ENCODE assay signal across 8 cellular contexts in genomic region chrX:65688403-65688881, GRCh38.
DNase-seq lines count a peak whose midpoint lies in the region; ATAC-seq lines count a peak whose summit lies in the region.

No MANE protein-coding gene starts in this region.

- peak; percentile 93 for ATAC-seq in GM18517 (IDR thresholded peaks at IDR 0.05; ENCODE audit: unreplicated experiment)
- peak; percentile 92 for ATAC-seq in GM21825 (IDR thresholded peaks at IDR 0.05; ENCODE audit: unreplicated experiment)

- peak; percentile 80 for DNase-seq in MV-4-11 (lab: John Stamatoyannopoulos, UW)
- DNase-seq in fibroblast of peridontal ligament (ENCODE audit: extremely low read depth), result peak; percentile 56
- no peak for DNase-seq in HPDE6-E6E7 (ENCODE audit: extremely low spot score)
- DNase-seq in stimulated activated CD4-positive, alpha-beta T cell treated with anti-CD3 and anti-CD28 coated beads, Interleukin-4, amount 100 ng/mL, for 4 hours, result no peak
- DNase-seq in stimulated activated CD4-positive, alpha-beta T cell treated with anti-CD3 and anti-CD28 coated beads, Interleukin-1b, Interleukin-23, amount 100 ng/mL, for 48 hours, result no peak
- DNase-seq in DMS153 (lab: John Stamatoyannopoulos, UW), result no peak

Comparison
In these comparisons a context has a peak if more than half of its experiments do, and no peak if none do; other contexts are left out.
1. DNase-seq: peak in MV-4-11 (single experiment) and fibroblast of peridontal ligament (single experiment); none in HPDE6-E6E7 (single experiment), stimulated activated CD4-positive, alpha-beta T cell treated with anti-CD3 and anti-CD28 coated beads, Interleukin-4, amount 100 ng/mL, for 4 hours (0 of 2), stimulated activated CD4-positive, alpha-beta T cell treated with anti-CD3 and anti-CD28 coated beads, Interleukin-1b, Interleukin-23, amount 100 ng/mL, for 48 hours (single experiment) and DMS153 (single experiment).